In the genomic region with DNA sequence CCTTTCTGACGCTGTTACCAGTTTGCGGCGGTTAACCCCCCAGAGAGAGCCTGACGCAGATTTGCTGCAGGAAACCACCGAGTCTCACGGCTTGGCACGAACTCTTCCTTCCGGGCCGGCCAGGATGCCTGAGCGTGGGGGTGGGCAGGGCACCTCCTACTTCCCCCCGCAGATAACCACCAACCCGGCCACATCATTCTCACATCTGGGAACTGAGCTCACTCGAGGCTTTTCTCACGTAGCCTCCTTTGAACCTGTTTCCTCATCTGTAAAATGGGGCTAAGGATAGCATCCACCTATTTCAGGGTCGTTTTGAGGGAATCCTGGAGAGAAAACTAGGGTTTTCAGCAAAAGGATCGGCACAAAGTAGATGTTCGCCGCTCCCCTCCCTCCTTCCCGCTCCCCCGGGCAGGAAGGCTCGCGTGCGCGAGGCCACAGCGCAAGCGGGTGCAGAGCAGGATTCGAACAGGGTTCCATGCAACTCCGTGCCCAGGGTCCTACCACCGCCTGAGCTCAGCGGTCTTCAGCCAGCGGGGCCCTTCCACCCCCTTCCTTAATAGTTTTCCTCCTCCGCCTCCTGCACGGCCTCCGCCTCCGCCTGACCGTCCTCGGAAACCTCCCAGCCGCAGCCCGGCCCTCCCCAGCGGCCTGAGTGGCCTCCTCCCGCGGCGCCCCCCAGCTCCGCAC, we compare ENCODE assay signal across 8 cellular contexts. TPM values are rescaled to one million over a fixed set of nuclear protein-coding genes. Genes with fewer than 3 reads are reported as not detected.
DNase-seq lines count a peak whose midpoint lies in the region; ATAC-seq and TF ChIP-seq lines count a peak whose summit lies in the region.

No MANE protein-coding gene starts in this region.

- H3K4me1 Mint-ChIP-seq in glutamatergic neuron (ENCODE audit: low read depth, unreplicated experiment) = peaks cover 5% of the 10 kb centered on the region

- peaks cover 2% of the 10 kb centered on the region for H3K9me3 Mint-ChIP-seq in glutamatergic neuron (ENCODE audit: unreplicated experiment)

- TF ChIP-seq CTCF in glutamatergic neuron (IDR thresholded peaks at IDR 0.05; ENCODE audit: partially characterized antibody, unreplicated experiment) = no peak
- TF ChIP-seq CTCF in upper lobe of left lung (IDR thresholded peaks at IDR 0.05) = no peak

- 2 to 6% methylated on average over 28 to 42 of the region's 44 CpGs for WGBS in upper lobe of left lung, 2 donors

- peaks cover 10 to 31% (median 22%) of the 10 kb centered on the region in 4 donors for H3K4me1 ChIP-seq in upper lobe of left lung

- H3K27ac Mint-ChIP-seq in glutamatergic neuron (ENCODE audit: unreplicated experiment) = peak overlapping the region; percentile 17

- H3K9me3 ChIP-seq in upper lobe of left lung = no peaks in the 10 kb centered on the region

- peak; percentile 57 for ATAC-seq in GM18868 (IDR thresholded peaks at IDR 0.05; ENCODE audit: unreplicated experiment)
- peak; percentile 50 for ATAC-seq in HG03066 (IDR thresholded peaks at IDR 0.05; ENCODE audit: low read depth, unreplicated experiment)
- ATAC-seq in upper lobe of left lung (ENCODE audit: low FRiP score in 2 of 2) = peak; percentile 85 to 91

- H3K4me3 ChIP-seq in upper lobe of left lung = peak overlapping the region; percentile 55 to 70 (median 64)

- peak; percentile 88 for DNase-seq in SIG-M5 (lab: John Stamatoyannopoulos, UW)
- peak; percentile 92 for DNase-seq in activated gamma-delta T cell treated with anti-CD3 and anti-CD28 coated beads, Interleukin-2, amount 50 U/mL, for 16 hours (ENCODE audit: low read depth)
- DNase-seq in glutamatergic neuron = no peak
- peak; percentile 72 for DNase-seq in pons (ENCODE audit: low spot score)
- peak; percentile 88 to 92 for DNase-seq in upper lobe of left lung
- no peak for DNase-seq in NCI-H1694 treated with DMSO at 0.1 percent for 48 hours (lab: John Stamatoyannopoulos, UW)

- no peaks in the 10 kb centered on the region for H3K27me3 Mint-ChIP-seq in glutamatergic neuron (ENCODE audit: unreplicated experiment)

- H3K36me3 Mint-ChIP-seq in glutamatergic neuron (ENCODE audit: unreplicated experiment) = no peaks in the 10 kb centered on the region

- peak overlapping the region; percentile 73 for H3K4me3 Mint-ChIP-seq in glutamatergic neuron (ENCODE audit: unreplicated experiment)

- peak in 1 of 4 donors; percentile 28 for TF ChIP-seq POLR2A in upper lobe of left lung (IDR thresholded peaks at IDR 0.05)

- H3K27me3 ChIP-seq in upper lobe of left lung = no peaks in the 10 kb centered on the region

- TF ChIP-seq EP300 in upper lobe of left lung (IDR thresholded peaks at IDR 0.05) = peak; percentile 84 to 99 (median 92)

- H3K27ac ChIP-seq in upper lobe of left lung = peak overlapping the region; percentile 92 to 99 (median 98)

- H3K36me3 ChIP-seq in upper lobe of left lung = no peaks in the 10 kb centered on the region

RNA-seq across cellular contexts. Expression of a gene that starts 23.7 kb away (rescaled TPM):
- 153 TPM for total RNA-seq in glutamatergic neuron (ENCODE audit: unreplicated experiment)
- 100 to 1,000 TPM in 5 of 6 donors, 10 to 100 TPM in 1; 81.0 to 218 (median 151) TPM for total RNA-seq in upper lobe of left lung

RNA-seq across cellular contexts. Expression of a gene that starts 57.3 kb away (rescaled TPM):
- total RNA-seq in glutamatergic neuron (ENCODE audit: unreplicated experiment) = 23.0 TPM
- 10 to 100 TPM; 24.4 to 81.7 (median 49.2) TPM for total RNA-seq in upper lobe of left lung

Comparison
In these comparisons a context has a peak if more than half of its experiments do, and no peak if none do; other contexts are left out.
1. DNase-seq: peak in SIG-M5 (single experiment), activated gamma-delta T cell treated with anti-CD3 and anti-CD28 coated beads, Interleukin-2, amount 50 U/mL, for 16 hours (single experiment), pons (single experiment) and upper lobe of left lung (2 of 2); none in glutamatergic neuron (single experiment) and NCI-H1694 treated with DMSO at 0.1 percent for 48 hours (single experiment).
2. Peak in every context shown above with its lines, with median percentiles within 50 percentile points of each other: ATAC-seq.